ENCODE assay signal across 8 cellular contexts in genomic region chr4:77157859-77158486, GRCh38.
DNase-seq lines count a peak whose midpoint lies in the region; ATAC-seq lines count a peak whose summit lies in the region.

No MANE protein-coding gene starts in this region.

- ATAC-seq in GM19025 (IDR thresholded peaks at IDR 0.05; ENCODE audit: low read depth, unreplicated experiment) (peak; percentile 48), HG03280 (IDR thresholded peaks at IDR 0.05; ENCODE audit: unreplicated experiment) (peak; percentile 46)

- H3K27me3 ChIP-seq in layer of hippocampus (ENCODE audit: control insufficient read depth, insufficient read depth, low read length) = no peaks in the 10 kb centered on the region

- H3K27ac ChIP-seq in cingulate gyrus (ENCODE audit: low read depth, low read length) = peak overlapping the region; percentile 92
- peak overlapping the region; percentile 92 for H3K27ac ChIP-seq in layer of hippocampus (ENCODE audit: low read depth, low read length)

- DNase-seq in AG08395 (ENCODE audit: low spot score) = peak; percentile 89
- DNase-seq in NCI-H446 treated with DMSO at 0.1 percent for 48 hours (lab: John Stamatoyannopoulos, UW) = peak; percentile 33
- DNase-seq in activated CD4-positive, alpha-beta T cell treated with anti-CD3 and anti-CD28 coated beads for 1 hour = peak; percentile 49
- DNase-seq in stimulated activated CD4-positive, alpha-beta T cell treated with anti-CD3 and anti-CD28 coated beads, Interleukin-1b, Interleukin-23, amount 100 ng/mL, for 1 hour (ENCODE audit: low read depth in 2 of 2) = peak; percentile 20 to 29

Comparison
In these comparisons a context has a peak if more than half of its experiments do, and no peak if none do; other contexts are left out.
1. Peak in every context shown above with its lines: DNase-seq, ATAC-seq and H3K27ac ChIP-seq.
2. DNase-seq: peak in every context shown above with its lines; median percentile 89 in AG08395; 49 in activated CD4-positive, alpha-beta T cell treated with anti-CD3 and anti-CD28 coated beads for 1 hour; 33 in NCI-H446 treated with DMSO at 0.1 percent for 48 hours; 24 in stimulated activated CD4-positive, alpha-beta T cell treated with anti-CD3 and anti-CD28 coated beads, Interleukin-1b, Interleukin-23, amount 100 ng/mL, for 1 hour.